ENCODE assay signal across 23 cellular contexts in genomic region chr18:52747869-52748268, GRCh38.
DNase-seq lines count a peak whose midpoint lies in the region; ATAC-seq, FAIRE-seq and TF ChIP-seq lines count a peak whose summit lies in the region.
"Had no signal": no experiment of that assay in that cellular context is flagged by ENCODE, and none has a peak within 500 bp of the region (broad histone marks: within the 10 kb centered on the region; RNA-seq: fewer than 3 reads in every experiment).

No MANE protein-coding gene starts in this region.

- H2BK120ac ChIP-seq in H1 (replicated peaks; ENCODE audit: low read depth, low read length) (no peak overlapping the region), neuronal stem cell (ENCODE audit: low read depth, low read length) (peak overlapping the region; percentile 75)

- no peak overlapping the region; the same call in 1 of the 2 replicates for H2BK12ac ChIP-seq in H1 (ENCODE audit: low read depth, low read length)
- H2BK12ac ChIP-seq in neuronal stem cell (ENCODE audit: low read length): no peak overlapping the region

- no peak for TF ChIP-seq RAD21 in H1 (IDR thresholded peaks at IDR 0.05 in 1 of 2, conservative IDR thresholded peaks at IDR 0.05 in 1 of 2; ENCODE audit: low read depth in 2 of 2, low read length in 2 of 2)

- TF ChIP-seq CTCF in H1 (IDR thresholded peaks at IDR 0.05; ENCODE audit: control extremely low read depth in 1 of 3, insufficient read depth in 1 of 3, low read depth in 1 of 3, low read length in 3 of 3) (no peak), upper lobe of right lung (IDR thresholded peaks at IDR 0.05) (no peak), colonic mucosa (IDR thresholded peaks at IDR 0.05) (no peak)

- no peak overlapping the region for H3K27ac ChIP-seq in H1 (ENCODE audit: low read depth, low read length)
- H3K27ac ChIP-seq in neuronal stem cell (replicated peaks; ENCODE audit: low read length): no peak overlapping the region
- H3K27ac ChIP-seq in upper lobe of right lung: no peak overlapping the region
- no peak overlapping the region for H3K27ac ChIP-seq in colonic mucosa
- H3K27ac ChIP-seq: 22Rv1, BLaER1, C4-2B had no signal

- H3K4me3 ChIP-seq in H1 (ENCODE audit: extremely low read depth in 1 of 4, insufficient read depth in 2 of 4, low read depth in 3 of 4, low read length in 4 of 4): no peak overlapping the region
- H3K4me3 ChIP-seq in neuronal stem cell (ENCODE audit: low read length in 2 of 2): peak overlapping the region in 1 of 2 donors; percentile 8
- no peak overlapping the region for H3K4me3 ChIP-seq in upper lobe of right lung
- H3K4me3 ChIP-seq in colonic mucosa: no peak overlapping the region
- H3K4me3 ChIP-seq: BLaER1 had no signal

- H2BK15ac ChIP-seq in H1 (ENCODE audit: low read length) (no peak overlapping the region), neuronal stem cell (ENCODE audit: low read length) (peak overlapping the region; percentile 49)

- H2AK5ac ChIP-seq in H1 (ENCODE audit: low read depth, low read length) (no peak overlapping the region), neuronal stem cell (ENCODE audit: low read depth, low read length) (no peak overlapping the region)

- H2BK5ac ChIP-seq in H1 (ENCODE audit: low read depth, low read length) (0 out of 2 replicates have a peak overlapping the region, but pooled peaks have one; percentile 37), neuronal stem cell (ENCODE audit: low read length) (no peak overlapping the region)

- H4K91ac ChIP-seq in H1 (replicated peaks; ENCODE audit: insufficient read length, low read length) (no peak overlapping the region), neuronal stem cell (ENCODE audit: low read depth, low read length, poor library complexity) (no peak overlapping the region)

- H3K23ac ChIP-seq in H1 (ENCODE audit: insufficient read length) (no peak overlapping the region), neuronal stem cell (ENCODE audit: low read depth, low read length, poor library complexity) (peak overlapping the region; percentile 75)

- H3K36me3 ChIP-seq in H1 (ENCODE audit: control insufficient read depth in 2 of 4, insufficient read depth in 4 of 4, low read length in 3 of 4): no peaks in the 10 kb centered on the region
- H3K36me3 ChIP-seq in neuronal stem cell (replicated peaks in 1 of 2; ENCODE audit: control insufficient read depth in 2 of 2, insufficient read depth in 2 of 2, low read length in 2 of 2): no peaks in the 10 kb centered on the region
- no peaks in the 10 kb centered on the region for H3K36me3 ChIP-seq in upper lobe of right lung
- no peaks in the 10 kb centered on the region for H3K36me3 ChIP-seq in colonic mucosa
- H3K36me3 ChIP-seq: BLaER1 had no signal

- intact Hi-C loops in Right ventricle myocardium inferior (cut with DNase I) (no loop called here), cardiac septum (cut with DNase I) (no loop called here), upper lobe of right lung (cut with DNase I) (no loop called here), colonic mucosa (cut with DNase I) (no loop called here)

- H3K4me2 ChIP-seq in H1 (ENCODE audit: insufficient read depth in 1 of 2, low read depth in 2 of 2, low read length in 2 of 2) (no peak overlapping the region), neuronal stem cell (ENCODE audit: insufficient read depth, low read length, poor library complexity, severe bottlenecking) (no peak overlapping the region)
- H3K4me2 ChIP-seq: BLaER1 had no signal

- no peak for TF ChIP-seq EP300 in H1 (IDR thresholded peaks at IDR 0.05; ENCODE audit: borderline replicate concordance in 1 of 2, low read depth in 2 of 2, low read length in 2 of 2)

- no peaks in the 10 kb centered on the region for H3K79me2 ChIP-seq in H1 (ENCODE audit: control insufficient read depth in 1 of 2, insufficient read depth in 2 of 2, low read length in 2 of 2)

- H3K4me1 ChIP-seq in H1 (replicated peaks in 1 of 4; ENCODE audit: control insufficient read depth in 3 of 4, insufficient read depth in 4 of 4, low read length in 3 of 4) (no peaks in the 10 kb centered on the region), neuronal stem cell (ENCODE audit: control insufficient read depth in 2 of 2, insufficient read depth in 1 of 2, low read depth in 1 of 2, low read length in 2 of 2) (no peaks in the 10 kb centered on the region), upper lobe of right lung (no peaks in the 10 kb centered on the region), colonic mucosa (no peaks in the 10 kb centered on the region)
- H3K4me1 ChIP-seq: BLaER1, Caco-2 had no signal

- H3K79me1 ChIP-seq in H1 (ENCODE audit: low read depth, low read length) (no peaks in the 10 kb centered on the region), neuronal stem cell (ENCODE audit: low read depth, low read length) (no peaks in the 10 kb centered on the region)

- ATAC-seq in Right ventricle myocardium inferior (no peak), upper lobe of right lung (peak; percentile 42), GM21737 (IDR thresholded peaks at IDR 0.05; ENCODE audit: unreplicated experiment) (no peak)
- ATAC-seq: CD8-positive, alpha-beta T cell; HCT116 had no signal

- no peak for FAIRE-seq in H1 (lab: Jason Lieb, UNC)
- FAIRE-seq: A204.1, G401.6, GM12892, GM19239 had no signal

- no peak overlapping the region for H3K18ac ChIP-seq in H1 (ENCODE audit: extremely low read depth, low read length)
- H3K18ac ChIP-seq in neuronal stem cell (ENCODE audit: low read length): peak overlapping the region; percentile 20

- no peak overlapping the region for H3K4ac ChIP-seq in H1 (replicated peaks; ENCODE audit: insufficient read length, low read depth, low read length)
- no peak overlapping the region for H3K4ac ChIP-seq in neuronal stem cell (ENCODE audit: low read length)

- H4K5ac ChIP-seq in H1 (ENCODE audit: insufficient read length, low read depth, low read length): no peak overlapping the region

- H4K8ac ChIP-seq in H1 (ENCODE audit: extremely low read depth, insufficient read depth, low read length): 0 out of 2 replicates have a peak overlapping the region, but pooled peaks have one; percentile 59
- H4K8ac ChIP-seq in neuronal stem cell (ENCODE audit: low read depth, low read length): no peak overlapping the region

- TF ChIP-seq POLR2A in H1 (IDR thresholded peaks at IDR 0.05; ENCODE audit: control extremely low read depth in 1 of 2, low read depth in 2 of 2, low read length in 2 of 2): no peak

- H3K9me3 ChIP-seq in H1 (ENCODE audit: insufficient read depth in 2 of 2, low read depth in 1 of 2, low read length in 1 of 2) (no peaks in the 10 kb centered on the region), neuronal stem cell (replicated peaks in 1 of 2; ENCODE audit: control insufficient read depth in 2 of 2, insufficient read depth in 1 of 2, low read depth in 1 of 2, low read length in 2 of 2) (no peaks in the 10 kb centered on the region), upper lobe of right lung (no peaks in the 10 kb centered on the region), colonic mucosa (no peaks in the 10 kb centered on the region)
- H3K9me3 ChIP-seq: BLaER1, Caco-2 had no signal

- POLR2A ChIA-PET in H1 (lab: Charles Lee; ENCODE audit: partially characterized antibody): no interaction called here

- no peaks in the 10 kb centered on the region for H3K23me2 ChIP-seq in H1 (ENCODE audit: low read depth, low read length)

- 93% methylated on average over 23 of the region's 23 CpGs; no CpG with 5 or more reads in 1 of the 2 experiments for WGBS in H1 (ENCODE audit: extremely low coverage in 1 of 2, insufficient coverage in 1 of 2, insufficient read length in 1 of 2, insufficient replicate concordance in 2 of 2, low coverage in 1 of 2, low lambda C conversion rate in 2 of 2, missing lambda C conversion rate in 1 of 2), 2 experiments
- WGBS in neuronal stem cell (ENCODE audit: extremely low coverage in 2 of 2, insufficient read length in 2 of 2, insufficient replicate concordance in 1 of 2), 2 donors: no CpG with 5 or more reads among the region's 23 CpGs

- H4K20me1 ChIP-seq in H1 (replicated peaks in 1 of 2; ENCODE audit: control insufficient read depth in 1 of 2, insufficient read depth in 2 of 2, low read length in 2 of 2): no peaks in the 10 kb centered on the region
- H4K20me1 ChIP-seq: BLaER1 had no signal

- H3K56ac ChIP-seq in H1 (replicated peaks; ENCODE audit: insufficient read length, low read depth, low read length): no peak overlapping the region

- CTCF ChIA-PET in H1 (lab: Charles Lee; ENCODE audit: partially characterized antibody): no interaction called here

- 0 out of 2 replicates have a peak overlapping the region, but pooled peaks have one; percentile 4 for H2AFZ ChIP-seq in H1 (ENCODE audit: low read length)
- H2AFZ ChIP-seq in neuronal stem cell (ENCODE audit: low read length): no peak overlapping the region

- H3K14ac ChIP-seq in H1 (ENCODE audit: insufficient read length) (no peak overlapping the region), neuronal stem cell (ENCODE audit: low read length) (peak overlapping the region; percentile 98)

- DNase-seq in Right ventricle myocardium inferior (ENCODE audit: missing footprints) (peak; percentile 51), cardiac septum (ENCODE audit: low spot score) (no peak), H1 (ENCODE audit: low read depth in 1 of 2, low spot score in 2 of 2) (no peak), neuronal stem cell (ENCODE audit: low spot score) (no peak), upper lobe of right lung (no peak), colonic mucosa (no peak)
- DNase-seq in stimulated activated CD4-positive, alpha-beta T cell treated with anti-CD3 and anti-CD28 coated beads, Interleukin-12 subunit alpha, Interleukin-12 subunit beta, amount 100 ng/mL, for 4 hours: no peak
- DNase-seq: Caco-2; CD4-positive, CD25-positive, alpha-beta regulatory T cell; CD8-positive, alpha-beta T cell; DMS153; DND-41; GOT3; H7 had no signal

- no peak overlapping the region for H2BK20ac ChIP-seq in H1 (ENCODE audit: low read length)

- H3K27me3 ChIP-seq in H1 (replicated peaks in 1 of 4; ENCODE audit: control insufficient read depth in 3 of 4, extremely low read depth in 1 of 4, insufficient read depth in 3 of 4, low read length in 3 of 4) (no peaks in the 10 kb centered on the region), neuronal stem cell (ENCODE audit: control insufficient read depth in 3 of 3, insufficient read depth in 3 of 3, low read depth in 1 of 3, low read length in 3 of 3) (no peaks in the 10 kb centered on the region), upper lobe of right lung (no peaks in the 10 kb centered on the region), colonic mucosa (no peaks in the 10 kb centered on the region)
- H3K27me3 ChIP-seq: BLaER1 had no signal

- H3K9ac ChIP-seq in H1 (replicated peaks in 1 of 4; ENCODE audit: extremely low read depth in 1 of 4, low read depth in 3 of 4, low read length in 3 of 4) (no peak overlapping the region), neuronal stem cell (ENCODE audit: low read depth, low read length, poor library complexity) (no peak overlapping the region), colonic mucosa (ENCODE audit: low read depth in 2 of 2, low read length in 2 of 2) (no peak overlapping the region)
- H3K9ac ChIP-seq: BLaER1 had no signal

TF ChIP-seq in H1, 55 proteins besides CTCF, POLR2A, EP300 and RAD21 (continues in another document):
- TF ChIP-seq YY1 (IDR thresholded peaks at IDR 0.05; ENCODE audit: low read depth, low read length) (no peak), BCL11A (IDR thresholded peaks at IDR 0.05; ENCODE audit: low read depth in 2 of 2, low read length in 2 of 2) (no peak)
